4 cellular contexts compared by ENCODE assay signal in the genomic region with DNA sequence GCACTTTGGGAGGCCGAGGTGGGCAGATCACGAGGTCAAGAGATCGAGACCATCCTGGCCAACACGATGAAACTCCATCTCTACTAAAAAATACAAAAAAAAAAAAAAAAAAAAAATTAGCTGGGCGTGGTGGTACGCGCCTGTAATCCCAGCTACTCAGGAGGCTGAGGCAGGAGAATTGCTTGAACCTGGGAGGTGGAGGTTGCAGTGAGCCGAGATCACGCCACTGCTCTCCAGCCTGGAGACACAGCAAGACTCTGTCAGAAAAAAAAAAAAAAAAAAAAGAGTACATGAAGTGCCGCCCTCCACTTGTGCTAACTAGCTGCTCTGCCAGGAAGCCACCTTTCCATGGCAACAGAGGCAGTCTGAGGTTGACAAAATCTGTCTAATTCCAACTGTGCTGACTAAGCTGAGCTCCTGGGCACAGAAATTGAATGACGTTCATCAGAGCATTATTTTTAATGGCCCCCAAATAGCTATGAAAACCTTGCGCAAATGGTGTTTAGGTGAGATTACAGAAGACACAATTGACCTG. TPM values are rescaled to one million over a fixed set of nuclear protein-coding genes. Genes with fewer than 3 reads are reported as not detected.
DNase-seq lines count a peak whose midpoint lies in the region; ATAC-seq lines count a peak whose summit lies in the region.
"Not testable (repeated sequence)": the region's sequence is repeated elsewhere in the genome, so short reads cannot be mapped to it uniquely, and the experiment has no call there.

No MANE protein-coding gene starts in this region.

- not testable (repeated sequence) for ATAC-seq in stimulated activated memory B cell treated with anti-CD40 and anti-IgM and Interleukin-4, amounts not matched to agents 10 μg/mL and 1 μg/mL and 100 μg/mL, for 72 hours

- peak overlapping the region in 2 of 3 donors; percentile 10 to 67 for H3K27ac Mint-ChIP-seq in IgD-negative memory B cell
- H3K27ac Mint-ChIP-seq in activated CD4-positive, alpha-beta memory T cell treated with anti-CD3 and anti-CD28 coated beads, Interleukin-2, amount 10 ng/mL, durations not matched to agents 7 days and 5 days, result peak overlapping the region; percentile 68
- peak overlapping the region; percentile 70 for H3K27ac Mint-ChIP-seq in dendritic cell treated with granulocyte-macrophage colony-stimulating factor and Interleukin-4, amounts not matched to agents 40 ng/mL and 50 ng/mL, for 4 days
- peak overlapping the region; percentile 62 for H3K27ac Mint-ChIP-seq in stimulated activated memory B cell treated with anti-CD40 and anti-IgM and Interleukin-4, amounts not matched to agents 10 μg/mL and 1 μg/mL and 100 μg/mL, for 72 hours

- H3K4me3 Mint-ChIP-seq in IgD-negative memory B cell, result peak overlapping the region in 1 of 4 donors; percentile 68
- H3K4me3 Mint-ChIP-seq in activated CD4-positive, alpha-beta memory T cell treated with anti-CD3 and anti-CD28 coated beads, Interleukin-2, amount 10 ng/mL, durations not matched to agents 7 days and 5 days, result peak overlapping the region; percentile 21
- H3K4me3 Mint-ChIP-seq in dendritic cell treated with granulocyte-macrophage colony-stimulating factor and Interleukin-4, amounts not matched to agents 40 ng/mL and 50 ng/mL, for 4 days; stimulated activated memory B cell treated with anti-CD40 and anti-IgM and Interleukin-4, amounts not matched to agents 10 μg/mL and 1 μg/mL and 100 μg/mL, for 72 hours: not testable (repeated sequence)

- intact Hi-C loops in dendritic cell treated with granulocyte-macrophage colony-stimulating factor and Interleukin-4, amounts not matched to agents 40 ng/mL and 50 ng/mL, for 4 days (cut with micrococcal nuclease), result not testable (repeated sequence)

- H3K4me1 Mint-ChIP-seq in IgD-negative memory B cell, result peaks cover 16 to 28% (median 26%) of the 10 kb centered on the region in 3 donors
- peaks cover 48% of the 10 kb centered on the region for H3K4me1 Mint-ChIP-seq in activated CD4-positive, alpha-beta memory T cell treated with anti-CD3 and anti-CD28 coated beads, Interleukin-2, amount 10 ng/mL, durations not matched to agents 7 days and 5 days
- peaks cover 35% of the 10 kb centered on the region for H3K4me1 Mint-ChIP-seq in dendritic cell treated with granulocyte-macrophage colony-stimulating factor and Interleukin-4, amounts not matched to agents 40 ng/mL and 50 ng/mL, for 4 days (ENCODE audit: low read depth)
- H3K4me1 Mint-ChIP-seq in stimulated activated memory B cell treated with anti-CD40 and anti-IgM and Interleukin-4, amounts not matched to agents 10 μg/mL and 1 μg/mL and 100 μg/mL, for 72 hours, result peaks cover 44% of the 10 kb centered on the region

- not testable (repeated sequence) for H3K36me3 Mint-ChIP-seq in IgD-negative memory B cell
- H3K36me3 Mint-ChIP-seq in activated CD4-positive, alpha-beta memory T cell treated with anti-CD3 and anti-CD28 coated beads, Interleukin-2, amount 10 ng/mL, durations not matched to agents 7 days and 5 days (ENCODE audit: low read depth), result peaks cover 66% of the 10 kb centered on the region
- peaks cover 66% of the 10 kb centered on the region for H3K36me3 Mint-ChIP-seq in dendritic cell treated with granulocyte-macrophage colony-stimulating factor and Interleukin-4, amounts not matched to agents 40 ng/mL and 50 ng/mL, for 4 days (ENCODE audit: low read depth)
- peaks cover 34% of the 10 kb centered on the region for H3K36me3 Mint-ChIP-seq in stimulated activated memory B cell treated with anti-CD40 and anti-IgM and Interleukin-4, amounts not matched to agents 10 μg/mL and 1 μg/mL and 100 μg/mL, for 72 hours

- peak; percentile 34 for DNase-seq in activated CD4-positive, alpha-beta memory T cell treated with anti-CD3 and anti-CD28 coated beads, Interleukin-2, amount 10 ng/mL, durations not matched to agents 7 days and 5 days

- CTCF ChIA-PET in activated CD4-positive, alpha-beta memory T cell treated with anti-CD3 and anti-CD28 coated beads, Interleukin-2, amount 10 ng/mL, durations not matched to agents 7 days and 5 days (lab: Charles Lee), result interaction anchor here (1.1 to 1.4 kb wide), 2 partner anchors 16 to 50 kb away, joined by 3 to 5 read pairs; partner anchors contain the start of genes DERL2, NUP88 and RPAIN

- not testable (repeated sequence) for H3K9me3 Mint-ChIP-seq in IgD-negative memory B cell; activated CD4-positive, alpha-beta memory T cell treated with anti-CD3 and anti-CD28 coated beads, Interleukin-2, amount 10 ng/mL, durations not matched to agents 7 days and 5 days; dendritic cell treated with granulocyte-macrophage colony-stimulating factor and Interleukin-4, amounts not matched to agents 40 ng/mL and 50 ng/mL, for 4 days; stimulated activated memory B cell treated with anti-CD40 and anti-IgM and Interleukin-4, amounts not matched to agents 10 μg/mL and 1 μg/mL and 100 μg/mL, for 72 hours

- not testable (repeated sequence) for H3K27me3 Mint-ChIP-seq in IgD-negative memory B cell; activated CD4-positive, alpha-beta memory T cell treated with anti-CD3 and anti-CD28 coated beads, Interleukin-2, amount 10 ng/mL, durations not matched to agents 7 days and 5 days; dendritic cell treated with granulocyte-macrophage colony-stimulating factor and Interleukin-4, amounts not matched to agents 40 ng/mL and 50 ng/mL, for 4 days; stimulated activated memory B cell treated with anti-CD40 and anti-IgM and Interleukin-4, amounts not matched to agents 10 μg/mL and 1 μg/mL and 100 μg/mL, for 72 hours

- POLR2A ChIA-PET in activated CD4-positive, alpha-beta memory T cell treated with anti-CD3 and anti-CD28 coated beads, Interleukin-2, amount 10 ng/mL, durations not matched to agents 7 days and 5 days (lab: Charles Lee), result interaction anchor here (0.6 to 6.6 kb wide), 6 partner anchors 9 to 51 kb away, joined by 3 to 77 read pairs (median 4); partner anchors contain the start of genes MIS12, NUP88 and RPAIN

RNA-seq across cellular contexts. Expression of gene C1QBP, which starts 3.1 kb away (rescaled TPM):
- polyA plus RNA-seq in IgD-negative memory B cell, result 281 TPM
- 100 to 1,000 TPM; 123 TPM for total RNA-seq in activated CD4-positive, alpha-beta memory T cell treated with anti-CD3 and anti-CD28 coated beads, Interleukin-2, amount 10 ng/mL, durations not matched to agents 7 days and 5 days

RNA-seq across cellular contexts. Expression of gene RPAIN, which starts 15.9 kb away (rescaled TPM):
- 36.8 TPM for polyA plus RNA-seq in IgD-negative memory B cell
- 10 to 100 TPM; 49.5 to 52.2 TPM for total RNA-seq in activated CD4-positive, alpha-beta memory T cell treated with anti-CD3 and anti-CD28 coated beads, Interleukin-2, amount 10 ng/mL, durations not matched to agents 7 days and 5 days

RNA-seq across cellular contexts. Expression of gene NUP88, which starts 16.4 kb away (rescaled TPM):
- 188 TPM for polyA plus RNA-seq in IgD-negative memory B cell
- total RNA-seq in activated CD4-positive, alpha-beta memory T cell treated with anti-CD3 and anti-CD28 coated beads, Interleukin-2, amount 10 ng/mL, durations not matched to agents 7 days and 5 days, result 10 to 100 TPM; 80.6 to 85.9 TPM

RNA-seq across cellular contexts. Expression of gene DHX33, which starts 32.9 kb away (rescaled TPM):
- 1.1 TPM for polyA plus RNA-seq in IgD-negative memory B cell
- total RNA-seq in activated CD4-positive, alpha-beta memory T cell treated with anti-CD3 and anti-CD28 coated beads, Interleukin-2, amount 10 ng/mL, durations not matched to agents 7 days and 5 days, result 10 to 100 TPM; 15.0 to 16.3 TPM

RNA-seq across cellular contexts. Expression of gene DERL2, which starts 50.1 kb away (rescaled TPM):
- 66.7 TPM for polyA plus RNA-seq in IgD-negative memory B cell
- total RNA-seq in activated CD4-positive, alpha-beta memory T cell treated with anti-CD3 and anti-CD28 coated beads, Interleukin-2, amount 10 ng/mL, durations not matched to agents 7 days and 5 days, result 10 to 100 TPM; 76.6 to 76.8 TPM
